In the genomic region with DNA sequence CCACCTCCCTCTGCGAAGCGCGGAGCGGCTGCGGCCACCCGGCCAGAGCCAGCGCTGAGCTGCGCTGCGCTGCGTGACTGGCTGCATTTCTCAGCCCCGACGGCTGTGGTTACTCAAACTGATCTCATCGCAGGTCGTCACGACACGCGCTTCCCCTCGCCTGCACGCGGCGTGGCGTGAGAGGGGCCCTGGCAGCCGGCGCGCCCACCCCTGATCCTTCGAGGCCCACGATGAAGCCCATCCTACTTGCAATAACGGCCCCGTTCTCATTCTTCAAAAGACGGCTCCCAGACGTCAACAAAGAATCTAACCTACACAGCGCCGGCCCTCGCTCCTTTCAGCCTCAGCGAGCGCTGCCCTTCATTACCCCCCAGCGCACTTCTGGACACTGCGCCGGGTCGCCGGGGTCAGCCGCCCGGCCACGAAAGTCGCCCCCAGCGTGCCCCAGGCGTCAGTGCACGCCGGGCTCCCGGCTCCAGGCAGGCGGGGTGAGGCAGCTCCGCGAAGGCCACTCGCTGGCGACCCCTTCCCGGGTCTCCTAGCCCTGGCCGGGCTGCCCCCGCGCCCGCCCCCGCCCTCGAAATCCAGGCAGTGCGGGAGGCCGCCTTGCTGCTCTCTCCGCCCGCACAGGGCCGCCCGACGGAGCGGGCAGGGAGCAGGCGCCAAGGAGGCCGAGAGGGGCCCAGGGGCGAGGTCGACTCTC, we compare ENCODE assay signal across 7 cellular contexts. TPM values are rescaled to one million over a fixed set of nuclear protein-coding genes. Genes with fewer than 3 reads are reported as not detected.
A peak's percentile ranks its signal among the peaks of the same experiment; 100 is the strongest.
DNase-seq lines count a peak whose midpoint lies in the region; ATAC-seq, FAIRE-seq and TF ChIP-seq lines count a peak whose summit lies in the region.

No MANE protein-coding gene starts in this region.

- H3K4me1 ChIP-seq in GM12878 (ENCODE audit: control insufficient read depth, insufficient read depth, low read length), result peaks cover 27% of the 10 kb centered on the region

- BruUV-seq in GM12878 (replicated peaks; lab: Mats Ljungman, UMichigan), result no TSS peak

- peaks cover 25 to 36% of the 10 kb centered on the region in 2 donors for H3K4me1 Mint-ChIP-seq in immature natural killer cell

- POLR2A ChIA-PET in GM12878 (lab: Charles Lee), result interaction anchor here (1.4 kb wide), 1 partner anchor 11 kb away, joined by 3 read pairs; no protein-coding TSS in a partner anchor

- intact Hi-C loops in GM12878 (cut with micrococcal nuclease; ENCODE audit: unreplicated experiment), result loop anchor here (2.0 to 10.0 kb wide), 3 partner anchors 261 to 273 kb away; a partner anchor contains a TSS

- peak; percentile 76; the same call in 1 of the 2 replicates for TF ChIP-seq POLR2A in GM12878 (IDR thresholded peaks at IDR 0.05; ENCODE audit: low read depth, low read length)

- in situ Hi-C loops in GM12878 (cut with MboI), result loop anchor here (10.0 kb wide), 1 partner anchor 261 kb away; a partner anchor contains a TSS

- CTCF ChIA-PET in GM12878 (lab: Yijun Ruan, JAX), result no interaction called here

- ATAC-seq in GM18873 (IDR thresholded peaks at IDR 0.05; ENCODE audit: low FRiP score, unreplicated experiment), result peak; percentile 9
- peak; percentile 35 for ATAC-seq in HG02938 (IDR thresholded peaks at IDR 0.05; ENCODE audit: unreplicated experiment)
- peak; percentile 64 for ATAC-seq in GM12878

- peaks cover 57% of the 10 kb centered on the region for H3K79me2 ChIP-seq in GM12878 (ENCODE audit: control insufficient read depth, insufficient read depth, low read length)

- H3K4me2 ChIP-seq in GM12878 (ENCODE audit: control insufficient read depth, insufficient read depth), result peak overlapping the region; percentile 83

- peak overlapping the region; percentile 95 to 98 (median 96) for H3K4me3 Mint-ChIP-seq in immature natural killer cell

- H3K27ac Mint-ChIP-seq in immature natural killer cell, result peak overlapping the region; percentile 75 to 97 (median 94)

- peak overlapping the region; percentile 88 for H2AFZ ChIP-seq in GM12878 (ENCODE audit: control insufficient read depth, low read depth, low read length)

- peak overlapping the region; percentile 85 for H3K4me3 ChIP-seq in GM12878

- no peaks in the 10 kb centered on the region for H3K27me3 ChIP-seq in GM12878 (replicated peaks in 1 of 2; ENCODE audit: control insufficient read depth in 2 of 2, insufficient read depth in 2 of 2, low read length in 1 of 2)

- no peak for TF ChIP-seq CTCF in GM12878 (IDR thresholded peaks at IDR 0.05 in 2 of 3, conservative IDR thresholded peaks at IDR 0.05 in 1 of 3; ENCODE audit: control insufficient read depth in 2 of 3, extremely low read depth in 1 of 3, insufficient read depth in 1 of 3, low read depth in 3 of 3, low read length in 3 of 3)

- H3K36me3 ChIP-seq in GM12878 (ENCODE audit: control insufficient read depth in 2 of 2, insufficient read depth in 2 of 2, low read length in 1 of 2), result no peaks in the 10 kb centered on the region; a peak in 1 of 4 replicates

- H4K20me1 ChIP-seq in GM12878 (ENCODE audit: control insufficient read depth, insufficient read depth), result no peaks in the 10 kb centered on the region

- peak; percentile 23; the same call in 1 of the 2 replicates for TF ChIP-seq RAD21 in GM12878 (IDR thresholded peaks at IDR 0.05; ENCODE audit: insufficient read depth, low read depth, low read length)

- SMC1A ChIA-PET in GM12878 (lab: Charles Lee; ENCODE audit: uncharacterized antibody, unreplicated experiment), result no interaction called here

- no peaks in the 10 kb centered on the region for H3K36me3 Mint-ChIP-seq in immature natural killer cell

- peak overlapping the region; percentile 87 for H3K9ac ChIP-seq in GM12878 (ENCODE audit: control insufficient read depth, insufficient read depth, low read length)

- peaks cover 1 to 6% (median 5%) of the 10 kb centered on the region in 3 donors for H3K27me3 Mint-ChIP-seq in immature natural killer cell (ENCODE audit: low read depth in 3 of 3)

- WGBS in GM12878 (ENCODE audit: insufficient coverage, insufficient replicate concordance, low lambda C conversion rate, missing lambda C conversion rate), result 25% methylated on average over 73 of the region's 74 CpGs

- RAD21 ChIA-PET in GM12878 (lab: Charles Lee; ENCODE audit: unreplicated experiment), result no interaction called here

- H3K9me3 ChIP-seq in GM12878 (replicated peaks; ENCODE audit: control insufficient read depth, insufficient read depth, low read length), result no peaks in the 10 kb centered on the region

- FAIRE-seq in GM12878 (lab: Jason Lieb, UNC), result no peak

- H3K9me3 Mint-ChIP-seq in immature natural killer cell, result no peaks in the 10 kb centered on the region

- peak; percentile 69 to 72; a peak in 3 of 4 replicates for TF ChIP-seq EP300 in GM12878 (IDR thresholded peaks at IDR 0.05; ENCODE audit: borderline replicate concordance in 1 of 2, control insufficient read depth in 1 of 2, low read depth in 2 of 2, low read length in 2 of 2)

- peak overlapping the region; percentile 95 for H3K27ac ChIP-seq in GM12878 (ENCODE audit: control insufficient read depth, insufficient read depth)

- DNase-seq in SW 1271 (lab: John Stamatoyannopoulos, UW) (peak; percentile 34 to 58), GM12878 (ENCODE audit: low read depth, low spot score) (no peak), immature natural killer cell (peak; percentile 44 to 51 (median 50)), NCI-H2227 treated with DMSO at 0.1 percent for 48 hours (lab: John Stamatoyannopoulos, UW) (no peak)
- DNase-seq in stimulated activated CD4-positive, alpha-beta T cell treated with anti-CD3 and anti-CD28 coated beads, Interleukin-2, amount 100 ng/mL, for 4 hours (ENCODE audit: low read depth), result peak; percentile 6

TF ChIP-seq in GM12878, 131 proteins besides CTCF, POLR2A, EP300 and RAD21 (continues in another document):
- TF ChIP-seq TCF12 (IDR thresholded peaks at IDR 0.05; ENCODE audit: low read depth, low read length) (peak; percentile 97), POLR2AphosphoS5 (IDR thresholded peaks at IDR 0.05; ENCODE audit: low read length) (peak; percentile 19; the same call in 1 of the 2 replicates), IKZF2 (IDR thresholded peaks at IDR 0.05) (peak in 1 of 2 experiments; percentile 3; a peak in 1 of 4 replicates), NFIC (IDR thresholded peaks at IDR 0.05; ENCODE audit: low read depth, low read length) (peak; percentile 56), RFX5 (IDR thresholded peaks at IDR 0.05; ENCODE audit: low read depth, low read length) (no peak), SPI1 (IDR thresholded peaks at IDR 0.05; ENCODE audit: borderline replicate concordance, insufficient read depth, low read depth, low read length) (0 out of 2 replicates have a peak, but pooled peaks have one; percentile 33)
- TF ChIP-seq, protein P1, sequence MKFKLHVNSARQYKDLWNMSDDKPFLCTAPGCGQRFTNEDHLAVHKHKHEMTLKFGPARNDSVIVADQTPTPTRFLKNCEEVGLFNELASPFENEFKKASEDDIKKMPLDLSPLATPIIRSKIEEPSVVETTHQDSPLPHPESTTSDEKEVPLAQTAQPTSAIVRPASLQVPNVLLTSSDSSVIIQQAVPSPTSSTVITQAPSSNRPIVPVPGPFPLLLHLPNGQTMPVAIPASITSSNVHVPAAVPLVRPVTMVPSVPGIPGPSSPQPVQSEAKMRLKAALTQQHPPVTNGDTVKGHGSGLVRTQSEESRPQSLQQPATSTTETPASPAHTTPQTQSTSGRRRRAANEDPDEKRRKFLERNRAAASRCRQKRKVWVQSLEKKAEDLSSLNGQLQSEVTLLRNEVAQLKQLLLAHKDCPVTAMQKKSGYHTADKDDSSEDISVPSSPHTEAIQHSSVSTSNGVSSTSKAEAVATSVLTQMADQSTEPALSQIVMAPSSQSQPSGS (IDR thresholded peaks at IDR 0.05; ENCODE audit: low read length), result 0 out of 2 replicates have a peak, but pooled peaks have one; percentile 43
- TF ChIP-seq, protein P2, sequence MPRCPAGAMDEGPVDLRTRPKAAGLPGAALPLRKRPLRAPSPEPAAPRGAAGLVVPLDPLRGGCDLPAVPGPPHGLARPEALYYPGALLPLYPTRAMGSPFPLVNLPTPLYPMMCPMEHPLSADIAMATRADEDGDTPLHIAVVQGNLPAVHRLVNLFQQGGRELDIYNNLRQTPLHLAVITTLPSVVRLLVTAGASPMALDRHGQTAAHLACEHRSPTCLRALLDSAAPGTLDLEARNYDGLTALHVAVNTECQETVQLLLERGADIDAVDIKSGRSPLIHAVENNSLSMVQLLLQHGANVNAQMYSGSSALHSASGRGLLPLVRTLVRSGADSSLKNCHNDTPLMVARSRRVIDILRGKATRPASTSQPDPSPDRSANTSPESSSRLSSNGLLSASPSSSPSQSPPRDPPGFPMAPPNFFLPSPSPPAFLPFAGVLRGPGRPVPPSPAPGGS (IDR thresholded peaks at IDR 0.05; ENCODE audit: borderline replicate concordance, insufficient read depth, low read depth, low read length, poor library complexity, severe bottlenecking), result no peak

RNA-seq across cellular contexts. Expression of a gene that starts 9.9 kb away (rescaled TPM):
- total RNA-seq in GM12878 (2013; cell fraction: nucleolus; rRNA removed), result 13.6 and 45.8 TPM in 2 replicates
- total RNA-seq in GM12878 (2014; rRNA removed) (0.76 and 1.2 TPM in 2 replicates), GM12878 (2014; rRNA removed; fragmentation: Illumina TruSeq; extraction: Trizol) (1.1 and 2.8 TPM in 2 replicates), GM12878 (2021) (1.1 and 1.2 TPM in 2 replicates)
- 0.37 TPM for polyA plus RNA-seq in GM12878 (2011; ENCODE audit: low read depth)
- polyA plus RNA-seq in GM12878 (2011; rRNA removed) (0.90 and 3.1 TPM in 2 replicates), GM12878 (2014; fragmentation: Illumina TruSeq; extraction: Trizol) (0.48 and 2.2 TPM in 2 replicates), GM12878 (2014; fragmentation: Nextera tagmentation; extraction: Ambion mirVana) (1 to 10 TPM; 1.3 to 1.6 TPM), GM12878 (2014; rRNA removed) (1.3 and 1.6 TPM in 2 replicates), GM12878 (2016; fragmentation: Nextera tagmentation; extraction: Ambion mirVana) (1 to 10 TPM; 2.6 to 3.2 TPM), immature natural killer cell (1 to 10 TPM in 2 of 3 donors, not detected in 1; 1.6 to 2.1 TPM)
- 0.33 and 0.84 TPM in 2 replicates for polyA plus RNA-seq in GM12878 (2011; cell fraction: cytosol; rRNA removed)
- polyA plus RNA-seq in GM12878 (2011; cell fraction: nucleus; rRNA removed), result 1.1 and 1.7 TPM in 2 replicates
- polyA plus RNA-seq in GM12878 (2012), result 0.83 and 1.1 TPM in 2 replicates
- 2.3 TPM in 2 replicates for polyA minus RNA-seq in GM12878 (2011; rRNA and poly(A)+ RNA removed)
- not detected in 2 replicates for polyA minus RNA-seq in GM12878 (2011; cell fraction: cytosol; rRNA and poly(A)+ RNA removed)
- 5.2 and 6.0 TPM in 2 replicates for polyA minus RNA-seq in GM12878 (2011; cell fraction: nucleus; rRNA and poly(A)+ RNA removed)

Comparison
In these comparisons a context has a peak if more than half of its experiments do, and no peak if none do; other contexts are left out.
1. ATAC-seq: peak in every context shown above with its lines; median percentile 64 in GM12878; 35 in HG02938; 9 in GM18873.
2. DNase-seq: peak in SW 1271 (2 of 2), immature natural killer cell (3 of 3) and stimulated activated CD4-positive, alpha-beta T cell treated with anti-CD3 and anti-CD28 coated beads, Interleukin-2, amount 100 ng/mL, for 4 hours (single experiment); none in GM12878 (single experiment) and NCI-H2227 treated with DMSO at 0.1 percent for 48 hours (single experiment).